9 cellular contexts compared by ENCODE assay signal in genomic region chr18:10032331-10032979, GRCh38.
A peak's percentile ranks its signal among the peaks of the same experiment; 100 is the strongest.
DNase-seq lines count a peak whose midpoint lies in the region; ATAC-seq, FAIRE-seq and TF ChIP-seq lines count a peak whose summit lies in the region.
"Had no signal": no experiment of that assay in that cellular context is flagged by ENCODE, and none has a peak within 500 bp of the region (broad histone marks: within the 10 kb centered on the region; RNA-seq: fewer than 3 reads in every experiment).

No MANE protein-coding gene starts in this region.

- H3K4me3 ChIP-seq in HepG2 (replicated peaks in 1 of 3; ENCODE audit: insufficient read depth in 1 of 3, low read depth in 2 of 3, low read length in 3 of 3) = no peak overlapping the region

- H3K4me1 ChIP-seq in HepG2 (ENCODE audit: insufficient read depth, low read length) = no peaks in the 10 kb centered on the region

- H3K4me2 ChIP-seq in HepG2 (ENCODE audit: low read depth, low read length) = no peak overlapping the region

- no peaks in the 10 kb centered on the region for H3K9me3 Mint-ChIP-seq in HFFc6
- no peaks in the 10 kb centered on the region for H3K9me3 Mint-ChIP-seq in stimulated activated memory B cell treated with anti-CD40 and anti-IgM and Interleukin-4, amounts not matched to agents 10 μg/mL and 1 μg/mL and 100 μg/mL, for 72 hours

- H3K27me3 Mint-ChIP-seq in HFFc6 (ENCODE audit: insufficient read depth) = peaks cover 19% of the 10 kb centered on the region
- peaks cover 22% of the 10 kb centered on the region for H3K27me3 Mint-ChIP-seq in stimulated activated memory B cell treated with anti-CD40 and anti-IgM and Interleukin-4, amounts not matched to agents 10 μg/mL and 1 μg/mL and 100 μg/mL, for 72 hours

- H3K36me3 ChIP-seq in HepG2 (replicated peaks in 1 of 2; ENCODE audit: control insufficient read depth in 1 of 2, insufficient read depth in 2 of 2, low read length in 2 of 2) = no peaks in the 10 kb centered on the region

- intact Hi-C loops in HepG2 (cut with micrococcal nuclease; ENCODE audit: unreplicated experiment) = no loop called here

- no peak overlapping the region for H3K27ac Mint-ChIP-seq in HFFc6
- peak overlapping the region; percentile 28 for H3K27ac Mint-ChIP-seq in stimulated activated memory B cell treated with anti-CD40 and anti-IgM and Interleukin-4, amounts not matched to agents 10 μg/mL and 1 μg/mL and 100 μg/mL, for 72 hours

- H3K27me3 ChIP-seq in HepG2 (ENCODE audit: control insufficient read depth in 1 of 2, insufficient read depth in 2 of 2, low read length in 2 of 2) = peaks cover 1 to 23% of the 10 kb centered on the region in 2 experiments; a peak in 2 of 5 replicates

- BruUV-seq in HepG2 (replicated peaks; lab: Mats Ljungman, UMichigan) = no TSS peak

- TF ChIP-seq POLR2A in HepG2 (IDR thresholded peaks at IDR 0.05; ENCODE audit: insufficient read depth in 1 of 2, low read depth in 2 of 2, low read length in 2 of 2) = no peak

- no peaks in the 10 kb centered on the region for H4K20me1 ChIP-seq in HepG2 (ENCODE audit: insufficient read depth, low read length)

- WGBS in HepG2 (ENCODE audit: low lambda C conversion rate) = 74% methylated on average over 23 of the region's 45 CpGs

- no peak for FAIRE-seq in HepG2 (lab: Jason Lieb, UNC)

- TF ChIP-seq CTCF in HFFc6 (IDR thresholded peaks at IDR 0.05) (peak; percentile 18; the same call in 1 of the 2 replicates), HepG2 (CRISPR knock-in tag; IDR thresholded peaks at IDR 0.05) (peak; percentile 37)

- H2AFZ ChIP-seq in HepG2 (ENCODE audit: low read length) = no peak overlapping the region

- TF ChIP-seq EP300 in HepG2 (IDR thresholded peaks at IDR 0.05; ENCODE audit: low read depth in 2 of 2, low read length in 2 of 2) (no peak), HepG2 (CRISPR knock-in tag; IDR thresholded peaks at IDR 0.05; ENCODE audit: borderline replicate concordance) (no peak)

- DNase-seq in HFFc6 (no peak), astrocyte of the hippocampus (ENCODE audit: low read depth, low spot score) (peak; percentile 36), HepG2 (ENCODE audit: low spot score) (no peak), epidermal melanocyte (ENCODE audit: insufficient read length, low spot score) (no peak), NCI-H1092 (lab: John Stamatoyannopoulos, UW) (no peak), 8988T (no peak), AML-193 (lab: John Stamatoyannopoulos, UW) (no peak)
- DNase-seq: activated CD4-positive, alpha-beta T cell treated with anti-CD3 and anti-CD28 coated beads, Interleukin-2, amount 50 U/mL, for 48 hours had no signal

- peaks cover 20% of the 10 kb centered on the region for H3K4me1 Mint-ChIP-seq in HFFc6 (ENCODE audit: low read depth)
- peaks cover 6% of the 10 kb centered on the region for H3K4me1 Mint-ChIP-seq in stimulated activated memory B cell treated with anti-CD40 and anti-IgM and Interleukin-4, amounts not matched to agents 10 μg/mL and 1 μg/mL and 100 μg/mL, for 72 hours

- no peak overlapping the region for H3K4me3 Mint-ChIP-seq in HFFc6
- H3K4me3 Mint-ChIP-seq in stimulated activated memory B cell treated with anti-CD40 and anti-IgM and Interleukin-4, amounts not matched to agents 10 μg/mL and 1 μg/mL and 100 μg/mL, for 72 hours = peak overlapping the region; percentile 55

- ATAC-seq in HepG2 = peak; percentile 47; the same call in 2 of the 3 replicates
- ATAC-seq in stimulated activated memory B cell treated with anti-CD40 and anti-IgM and Interleukin-4, amounts not matched to agents 10 μg/mL and 1 μg/mL and 100 μg/mL, for 72 hours = peak; percentile 68

- H3K79me2 ChIP-seq in HepG2 (ENCODE audit: insufficient read depth, low read length) = no peaks in the 10 kb centered on the region

- in situ Hi-C loops in HepG2 (cut with HindIII; ENCODE audit: extremely low pct_ligation_motif_present, low pct_unique_long_range_greater_than_20kb) = no loop called here

- no peak overlapping the region for H3K9ac ChIP-seq in HepG2 (ENCODE audit: insufficient read depth, low read depth, low read length)

- CTCF ChIA-PET in HepG2 (lab: Yijun Ruan, JAX; ENCODE audit: low intra/inter-chr PET ratio, low total read pairs) = no interaction called here

- no peak for TF ChIP-seq RAD21 in HepG2 (CRISPR knock-in tag; IDR thresholded peaks at IDR 0.05)

- no peaks in the 10 kb centered on the region; the same call in 1 of the 2 replicates for H3K36me3 Mint-ChIP-seq in HFFc6 (ENCODE audit: low read depth)
- no peaks in the 10 kb centered on the region for H3K36me3 Mint-ChIP-seq in stimulated activated memory B cell treated with anti-CD40 and anti-IgM and Interleukin-4, amounts not matched to agents 10 μg/mL and 1 μg/mL and 100 μg/mL, for 72 hours

- POLR2A ChIA-PET in HepG2 (lab: Yijun Ruan, JAX) = no interaction called here

- no peaks in the 10 kb centered on the region for H3K9me3 ChIP-seq in HepG2 (ENCODE audit: low read length)

- H3K27ac ChIP-seq in HepG2 (ENCODE audit: extremely low read length, insufficient read depth, low read length) = no peak overlapping the region

TF ChIP-seq in HepG2, 621 proteins besides CTCF, POLR2A, EP300 and RAD21:
- TF ChIP-seq SMARCE1 (IDR thresholded peaks at IDR 0.05; ENCODE audit: borderline replicate concordance) = no peak
- TF ChIP-seq STAG1 (CRISPR knock-in tag; IDR thresholded peaks at IDR 0.05) = peak; percentile 26
- TF ChIP-seq ZNF296 (CRISPR knock-in tag; conservative IDR thresholded peaks at IDR 0.05) = no peak
- no peak for TF ChIP-seq YEATS2 (CRISPR knock-in tag; IDR thresholded peaks at IDR 0.05; ENCODE audit: borderline replicate concordance)
- no peak for TF ChIP-seq U2AF2 (IDR thresholded peaks at IDR 0.05; ENCODE audit: low read depth, low read length)
